In genomic region chr1:27522148-27522859, GRCh38 we compare ENCODE assay signal across 8 cellular contexts. TPM values are rescaled to one million over a fixed set of nuclear protein-coding genes. Genes with fewer than 3 reads are reported as not detected.
A peak's percentile ranks its signal among the peaks of the same experiment; 100 is the strongest.
DNase-seq lines count a peak whose midpoint lies in the region; ATAC-seq, FAIRE-seq and TF ChIP-seq lines count a peak whose summit lies in the region.

No MANE protein-coding gene starts in this region.

- POLR2A ChIA-PET in activated CD4-positive, alpha-beta memory T cell treated with anti-CD3 and anti-CD28 coated beads, Interleukin-2, amount 10 ng/mL, durations not matched to agents 7 days and 5 days (lab: Charles Lee), result interaction anchor here (0.9 to 5.2 kb wide), 12 partner anchors 15 to 148 kb away, joined by 3 to 43 read pairs (median 4); partner anchors contain the start of genes AHDC1 and WASF2

- H3K36me3 Mint-ChIP-seq in activated CD4-positive, alpha-beta memory T cell treated with anti-CD3 and anti-CD28 coated beads, Interleukin-2, amount 10 ng/mL, durations not matched to agents 7 days and 5 days (ENCODE audit: low read depth), result no peaks in the 10 kb centered on the region
- peaks cover 1% of the 10 kb centered on the region for H3K36me3 Mint-ChIP-seq in effector memory CD8-positive, alpha-beta T cell (ENCODE audit: insufficient read depth)

- peaks cover 73% of the 10 kb centered on the region for H3K4me1 Mint-ChIP-seq in activated CD4-positive, alpha-beta memory T cell treated with anti-CD3 and anti-CD28 coated beads, Interleukin-2, amount 10 ng/mL, durations not matched to agents 7 days and 5 days
- H3K4me1 Mint-ChIP-seq in effector memory CD8-positive, alpha-beta T cell (ENCODE audit: low read depth in 2 of 2), result peaks cover 41 to 52% of the 10 kb centered on the region in 2 donors

- H3K4me3 Mint-ChIP-seq in activated CD4-positive, alpha-beta memory T cell treated with anti-CD3 and anti-CD28 coated beads, Interleukin-2, amount 10 ng/mL, durations not matched to agents 7 days and 5 days, result peak overlapping the region; percentile 85
- peak overlapping the region; percentile 89 to 90 for H3K4me3 Mint-ChIP-seq in effector memory CD8-positive, alpha-beta T cell

- no peaks in the 10 kb centered on the region for H3K27me3 ChIP-seq in gastrocnemius medialis

- intact Hi-C loops in gastrocnemius medialis (cut with DNase I; ENCODE audit: low total_unique reads), result loop anchor here (10.0 kb wide), 1 partner anchor 118 kb away; no protein-coding TSS in a partner anchor

- no peaks in the 10 kb centered on the region for H3K27me3 Mint-ChIP-seq in activated CD4-positive, alpha-beta memory T cell treated with anti-CD3 and anti-CD28 coated beads, Interleukin-2, amount 10 ng/mL, durations not matched to agents 7 days and 5 days
- H3K27me3 Mint-ChIP-seq in effector memory CD8-positive, alpha-beta T cell, result no peaks in the 10 kb centered on the region

- TF ChIP-seq POLR2A in gastrocnemius medialis (IDR thresholded peaks at IDR 0.05), result no peak

- no peaks in the 10 kb centered on the region for H3K9me3 ChIP-seq in gastrocnemius medialis

- peak overlapping the region in 2 of 4 donors; percentile 17 to 35 for H3K4me3 ChIP-seq in gastrocnemius medialis

- H3K9me3 Mint-ChIP-seq in activated CD4-positive, alpha-beta memory T cell treated with anti-CD3 and anti-CD28 coated beads, Interleukin-2, amount 10 ng/mL, durations not matched to agents 7 days and 5 days, result no peaks in the 10 kb centered on the region
- H3K9me3 Mint-ChIP-seq in effector memory CD8-positive, alpha-beta T cell, result no peaks in the 10 kb centered on the region

- H3K4me1 ChIP-seq in gastrocnemius medialis, result peaks cover 70% of the 10 kb centered on the region in 2 donors

- CTCF ChIA-PET in activated CD4-positive, alpha-beta memory T cell treated with anti-CD3 and anti-CD28 coated beads, Interleukin-2, amount 10 ng/mL, durations not matched to agents 7 days and 5 days (lab: Charles Lee), result interaction anchor here (0.6 to 3.1 kb wide), 16 partner anchors 16 to 141 kb away, joined by 3 to 21 read pairs (median 7); partner anchors contain the start of gene AHDC1

- FAIRE-seq in GM19239 (lab: Jason Lieb, UNC), result no peak

- peak overlapping the region; percentile 56 to 92 (median 80) for H3K27ac ChIP-seq in gastrocnemius medialis

- no peaks in the 10 kb centered on the region for H3K36me3 ChIP-seq in gastrocnemius medialis

- peak; percentile 70 for DNase-seq in NCI-H2107 (lab: John Stamatoyannopoulos, UW)
- DNase-seq in activated CD4-positive, alpha-beta memory T cell treated with anti-CD3 and anti-CD28 coated beads, Interleukin-2, amount 10 ng/mL, durations not matched to agents 7 days and 5 days, result peak; percentile 82
- DNase-seq in effector memory CD8-positive, alpha-beta T cell, result peak; percentile 51 to 56 (median 54)
- peak; percentile 43 to 58 for DNase-seq in gastrocnemius medialis
- DNase-seq in NAMALWA (ENCODE audit: low spot score), result no peak
- DNase-seq in GM19239 (ENCODE audit: insufficient read length, low spot score), result no peak
- no peak for DNase-seq in iPS-NIHi7 (ENCODE audit: extremely low spot score)

- peak in 1 of 5 experiments; percentile 5 for TF ChIP-seq CTCF in gastrocnemius medialis (IDR thresholded peaks at IDR 0.05 in 4 of 5, conservative IDR thresholded peaks at IDR 0.05 in 1 of 5)

- peak overlapping the region; percentile 90 for H3K27ac Mint-ChIP-seq in activated CD4-positive, alpha-beta memory T cell treated with anti-CD3 and anti-CD28 coated beads, Interleukin-2, amount 10 ng/mL, durations not matched to agents 7 days and 5 days
- H3K27ac Mint-ChIP-seq in effector memory CD8-positive, alpha-beta T cell, result peak overlapping the region; percentile 92 to 94

- ATAC-seq in effector memory CD8-positive, alpha-beta T cell (replicated peaks), result peak; percentile 60
- ATAC-seq in gastrocnemius medialis (peak; percentile 31 to 35), GM19324 (IDR thresholded peaks at IDR 0.05; ENCODE audit: low FRiP score, unreplicated experiment) (no peak)

- in situ Hi-C loops in gastrocnemius medialis (cut with MboI; ENCODE audit: low sequenced_read_pairs in 4 of 4), result loop anchor here in 2 of 4 donors (25.0 kb wide), 1 partner anchor 110 kb away; no protein-coding TSS in a partner anchor

RNA-seq across cellular contexts. Expression of gene WASF2, which starts 32.3 kb away (rescaled TPM):
- 100 to 1,000 TPM; 150 TPM for total RNA-seq in activated CD4-positive, alpha-beta memory T cell treated with anti-CD3 and anti-CD28 coated beads, Interleukin-2, amount 10 ng/mL, durations not matched to agents 7 days and 5 days
- total RNA-seq in gastrocnemius medialis, result 10 to 100 TPM; 10.6 to 16.7 (median 13.3) TPM

Comparison
In these comparisons a context has a peak if more than half of its experiments do, and no peak if none do; other contexts are left out.
1. DNase-seq: peak in NCI-H2107 (single experiment), activated CD4-positive, alpha-beta memory T cell treated with anti-CD3 and anti-CD28 coated beads, Interleukin-2, amount 10 ng/mL, durations not matched to agents 7 days and 5 days (single experiment), effector memory CD8-positive, alpha-beta T cell (3 of 3) and gastrocnemius medialis (2 of 2); none in NAMALWA (single experiment), GM19239 (single experiment) and iPS-NIHi7 (single experiment).
2. RNA of gene WASF2, which starts 32.3 kb away (total RNA-seq): 150 TPM in activated CD4-positive, alpha-beta memory T cell treated with anti-CD3 and anti-CD28 coated beads, Interleukin-2, amount 10 ng/mL, durations not matched to agents 7 days and 5 days; 10.6 to 16.7 TPM in gastrocnemius medialis; every median in the first group is over 4 times any median in the second.